Comparison of ENCODE assay signal across 8 cellular contexts in the genomic region with DNA sequence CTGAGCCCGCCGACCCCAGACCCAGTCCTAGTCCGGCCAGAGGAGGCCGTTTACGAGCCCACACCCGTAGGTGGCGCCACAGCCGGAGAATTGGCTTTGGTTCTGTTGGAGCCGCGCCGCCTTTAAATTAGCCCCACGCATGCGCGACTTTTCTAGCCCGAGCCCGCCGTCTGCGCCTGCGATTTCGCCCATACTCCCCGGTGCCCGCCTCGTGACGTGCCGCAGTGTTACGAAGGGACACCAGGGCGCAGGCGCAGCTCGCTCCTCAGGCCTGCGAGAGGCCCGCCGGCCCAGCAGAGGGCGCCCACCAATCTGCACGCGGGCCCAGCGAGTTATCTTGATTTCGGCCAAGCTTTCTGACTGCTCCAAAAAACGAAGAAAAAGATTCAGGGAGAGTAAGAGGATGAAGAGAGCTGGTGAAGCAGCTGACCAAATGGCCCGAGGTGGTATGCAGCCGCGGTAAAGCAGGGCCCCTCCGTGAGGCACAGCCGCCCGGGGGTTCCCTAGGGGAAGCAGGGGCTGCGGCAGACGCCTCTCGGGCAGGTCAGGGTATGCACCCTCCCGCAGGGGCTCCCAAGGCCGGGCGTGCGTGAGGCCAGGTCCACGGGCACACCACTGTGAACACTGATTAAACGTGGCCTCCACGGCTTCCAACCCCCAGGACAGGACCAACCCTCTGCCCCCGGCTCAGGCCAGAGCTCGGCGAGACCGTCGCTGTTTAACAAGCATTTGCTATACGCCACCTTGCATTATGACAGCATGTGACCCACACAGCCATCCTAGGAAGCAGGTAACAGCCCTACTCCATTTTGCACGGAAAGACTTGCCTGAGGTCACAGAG. TPM values are rescaled to one million over a fixed set of nuclear protein-coding genes. Genes with fewer than 3 reads are reported as not detected.
DNase-seq lines count a peak whose midpoint lies in the region.

No MANE protein-coding gene starts in this region.

- H3K4me1 ChIP-seq in neuron (ENCODE audit: insufficient read depth, low read length) (peaks cover 11% of the 10 kb centered on the region), subcutaneous abdominal adipose tissue (ENCODE audit: control insufficient read depth in 5 of 5, insufficient read depth in 5 of 5, low read length in 5 of 5) (peaks cover 5 to 25% (median 24%) of the 10 kb centered on the region in 5 donors)

- no peaks in the 10 kb centered on the region for H3K27me3 ChIP-seq in neuron (ENCODE audit: insufficient read depth, low read length)
- H3K27me3 ChIP-seq in subcutaneous abdominal adipose tissue (ENCODE audit: control insufficient read depth in 5 of 5, insufficient read depth in 4 of 5, low read length in 5 of 5) = no peaks in the 10 kb centered on the region

- H3K4me3 ChIP-seq in neuron (ENCODE audit: low read length) (peak overlapping the region; percentile 70), subcutaneous abdominal adipose tissue (ENCODE audit: low read depth in 1 of 5, low read length in 5 of 5) (peak overlapping the region; percentile 88 to 99 (median 93))

- H3K9me3 ChIP-seq in neuron (ENCODE audit: low read length) (no peaks in the 10 kb centered on the region), subcutaneous abdominal adipose tissue (ENCODE audit: control insufficient read depth in 5 of 5, low read length in 5 of 5) (no peaks in the 10 kb centered on the region)

- H3K9ac ChIP-seq in subcutaneous abdominal adipose tissue (ENCODE audit: low read length in 5 of 5) = peak overlapping the region; percentile 84 to 98 (median 95)

- H3K27ac ChIP-seq in subcutaneous abdominal adipose tissue (ENCODE audit: low read depth, low read length) = peak overlapping the region; percentile 84

- DNase-seq in ELR (ENCODE audit: low read depth) = peak; percentile 96
- DNase-seq in H4 (ENCODE audit: low spot score) = peak; percentile 98
- peak; percentile 96 for DNase-seq in LoVo (ENCODE audit: low spot score)
- peak; percentile 91 to 95 for DNase-seq in SHP77 (lab: John Stamatoyannopoulos, UW)
- peak; percentile 96 for DNase-seq in activated gamma-delta T cell treated with Interleukin-2 at 50 U/mL for 16 hours
- peak; percentile 93 for DNase-seq in foreskin melanocyte

- H3K36me3 ChIP-seq in neuron (ENCODE audit: insufficient read depth, low read length) (peaks cover 28% of the 10 kb centered on the region), subcutaneous abdominal adipose tissue (ENCODE audit: control insufficient read depth in 5 of 5, insufficient read depth in 5 of 5, low read length in 5 of 5) (peaks cover 0 to 33% (median 29%) of the 10 kb centered on the region in 5 donors)

- peak overlapping the region; percentile 19 for H2AFZ ChIP-seq in neuron (ENCODE audit: low read depth, low read length)

RNA-seq across cellular contexts. Expression of gene RPN1, which starts 32.8 kb away (rescaled TPM):
- total RNA-seq in H4 (2014; rRNA removed; shearing (Covaris generic)) = 525 and 532 TPM in 2 replicates

Comparison
In these comparisons a context has a peak if more than half of its experiments do, and no peak if none do; other contexts are left out.
1. Peak in every context shown above with its lines: DNase-seq, H3K4me3 ChIP-seq and H3K27ac ChIP-seq.